Comparison of ENCODE assay signal across 1 cellular context in genomic region chr11:69443138-69443967, GRCh38.
TF ChIP-seq lines count a peak whose summit lies in the region.

No MANE protein-coding gene starts in this region.

TF ChIP-seq in HepG2, 621 proteins besides CTCF, POLR2A, EP300 and RAD21 (continued from another document and continues in another):
- no peak for TF ChIP-seq SMAD1 (CRISPR knock-in tag; IDR thresholded peaks at IDR 0.05; ENCODE audit: borderline replicate concordance, low read depth)
- TF ChIP-seq GABPA (IDR thresholded peaks at IDR 0.05; ENCODE audit: low read depth, low read length) = no peak
- no peak for TF ChIP-seq GABPA (CRISPR knock-in tag; IDR thresholded peaks at IDR 0.05; ENCODE audit: low read depth)
- no peak for TF ChIP-seq ZNF253 (CRISPR knock-in tag; IDR thresholded peaks at IDR 0.05; ENCODE audit: borderline replicate concordance)
- TF ChIP-seq SOX5 (CRISPR knock-in tag; IDR thresholded peaks at IDR 0.05; ENCODE audit: borderline replicate concordance) = no peak
- TF ChIP-seq ZNF605 (CRISPR knock-in tag; IDR thresholded peaks at IDR 0.05) = peak; percentile 50; the same call in 1 of the 2 replicates
- no peak for TF ChIP-seq ZSCAN21 (CRISPR knock-in tag; IDR thresholded peaks at IDR 0.05; ENCODE audit: borderline replicate concordance)
- TF ChIP-seq ZMYM4 (CRISPR knock-in tag; IDR thresholded peaks at IDR 0.05) = no peak
- TF ChIP-seq IKZF4 (CRISPR knock-in tag; IDR thresholded peaks at IDR 0.05; ENCODE audit: borderline replicate concordance, low read depth, not compliant biosample characterization) = no peak
- no peak for TF ChIP-seq AKNA (CRISPR knock-in tag; IDR thresholded peaks at IDR 0.05; ENCODE audit: borderline replicate concordance)
- TF ChIP-seq ZNF446 (CRISPR knock-in tag; IDR thresholded peaks at IDR 0.05) = no peak
- no peak for TF ChIP-seq MAFK (conservative IDR thresholded peaks at IDR 0.05 in 1 of 2, IDR thresholded peaks at IDR 0.05 in 1 of 2; ENCODE audit: low read length in 2 of 2)
- TF ChIP-seq ZNF382 (CRISPR knock-in tag; IDR thresholded peaks at IDR 0.05; ENCODE audit: borderline replicate concordance) = no peak
- no peak for TF ChIP-seq ISL2 (CRISPR knock-in tag; IDR thresholded peaks at IDR 0.05)
- TF ChIP-seq, protein P1, sequence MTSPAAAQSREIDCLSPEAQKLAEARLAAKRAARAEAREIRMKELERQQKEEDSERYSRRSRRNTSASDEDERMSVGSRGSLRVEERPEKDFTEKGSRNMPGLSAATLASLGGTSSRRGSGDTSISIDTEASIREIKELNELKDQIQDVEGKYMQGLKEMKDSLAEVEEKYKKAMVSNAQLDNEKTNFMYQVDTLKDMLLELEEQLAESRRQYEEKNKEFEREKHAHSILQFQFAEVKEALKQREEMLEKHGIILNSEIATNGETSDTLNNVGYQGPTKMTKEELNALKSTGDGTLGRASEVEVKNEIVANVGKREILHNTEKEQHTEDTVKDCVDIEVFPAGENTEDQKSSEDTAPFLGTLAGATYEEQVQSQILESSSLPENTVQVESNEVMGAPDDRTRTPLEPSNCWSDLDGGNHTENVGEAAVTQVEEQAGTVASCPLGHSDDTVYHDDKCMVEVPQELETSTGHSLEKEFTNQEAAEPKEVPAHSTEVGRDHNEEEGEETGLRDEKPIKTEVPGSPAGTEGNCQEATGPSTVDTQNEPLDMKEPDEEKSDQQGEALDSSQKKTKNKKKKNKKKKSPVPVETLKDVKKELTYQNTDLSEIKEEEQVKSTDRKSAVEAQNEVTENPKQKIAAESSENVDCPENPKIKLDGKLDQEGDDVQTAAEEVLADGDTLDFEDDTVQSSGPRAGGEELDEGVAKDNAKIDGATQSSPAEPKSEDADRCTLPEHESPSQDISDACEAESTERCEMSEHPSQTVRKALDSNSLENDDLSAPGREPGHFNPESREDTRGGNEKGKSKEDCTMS (CRISPR knock-in tag; conservative IDR thresholded peaks at IDR 0.05) = no peak
- TF ChIP-seq, protein P2, sequence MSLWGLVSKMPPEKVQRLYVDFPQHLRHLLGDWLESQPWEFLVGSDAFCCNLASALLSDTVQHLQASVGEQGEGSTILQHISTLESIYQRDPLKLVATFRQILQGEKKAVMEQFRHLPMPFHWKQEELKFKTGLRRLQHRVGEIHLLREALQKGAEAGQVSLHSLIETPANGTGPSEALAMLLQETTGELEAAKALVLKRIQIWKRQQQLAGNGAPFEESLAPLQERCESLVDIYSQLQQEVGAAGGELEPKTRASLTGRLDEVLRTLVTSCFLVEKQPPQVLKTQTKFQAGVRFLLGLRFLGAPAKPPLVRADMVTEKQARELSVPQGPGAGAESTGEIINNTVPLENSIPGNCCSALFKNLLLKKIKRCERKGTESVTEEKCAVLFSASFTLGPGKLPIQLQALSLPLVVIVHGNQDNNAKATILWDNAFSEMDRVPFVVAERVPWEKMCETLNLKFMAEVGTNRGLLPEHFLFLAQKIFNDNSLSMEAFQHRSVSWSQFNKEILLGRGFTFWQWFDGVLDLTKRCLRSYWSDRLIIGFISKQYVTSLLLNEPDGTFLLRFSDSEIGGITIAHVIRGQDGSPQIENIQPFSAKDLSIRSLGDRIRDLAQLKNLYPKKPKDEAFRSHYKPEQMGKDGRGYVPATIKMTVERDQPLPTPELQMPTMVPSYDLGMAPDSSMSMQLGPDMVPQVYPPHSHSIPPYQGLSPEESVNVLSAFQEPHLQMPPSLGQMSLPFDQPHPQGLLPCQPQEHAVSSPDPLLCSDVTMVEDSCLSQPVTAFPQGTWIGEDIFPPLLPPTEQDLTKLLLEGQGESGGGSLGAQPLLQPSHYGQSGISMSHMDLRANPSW (CRISPR knock-in tag; IDR thresholded peaks at IDR 0.05; ENCODE audit: borderline replicate concordance) = peak; percentile 40; the same call in 1 of the 2 replicates
- no peak for TF ChIP-seq ZNF205 (CRISPR knock-in tag; IDR thresholded peaks at IDR 0.05)
- no peak for TF ChIP-seq ZNF350 (CRISPR knock-in tag; IDR thresholded peaks at IDR 0.05; ENCODE audit: borderline replicate concordance, low read depth)
- TF ChIP-seq GABPB1 (CRISPR knock-in tag; IDR thresholded peaks at IDR 0.05) = peak; percentile 9; the same call in 1 of the 2 replicates
- TF ChIP-seq PCBP2 (optimal IDR thresholded peaks at IDR 0.05; ENCODE audit: low read depth, low read length, poor library complexity, severe bottlenecking) = no peak
- TF ChIP-seq GATAD2A (CRISPR knock-in tag; IDR thresholded peaks at IDR 0.05) = no peak
- TF ChIP-seq SAP130 (CRISPR knock-in tag; IDR thresholded peaks at IDR 0.05; ENCODE audit: low read depth) = 0 out of 2 replicates have a peak, but pooled peaks have one; percentile 1
- TF ChIP-seq GTF2F1 (IDR thresholded peaks at IDR 0.05; ENCODE audit: low read length) = no peak
- TF ChIP-seq HNF1B (CRISPR knock-in tag; IDR thresholded peaks at IDR 0.05) = 0 out of 2 replicates have a peak, but pooled peaks have one; percentile 11
- no peak; the same call in 1 of the 2 replicates for TF ChIP-seq ZSCAN9 (CRISPR knock-in tag; IDR thresholded peaks at IDR 0.05; ENCODE audit: borderline replicate concordance)
- no peak for TF ChIP-seq PITX1 (CRISPR knock-in tag; IDR thresholded peaks at IDR 0.05)
- TF ChIP-seq ZFP36L1 (CRISPR knock-in tag; IDR thresholded peaks at IDR 0.05) = no peak
- TF ChIP-seq ZBTB7B (CRISPR knock-in tag; IDR thresholded peaks at IDR 0.05) = no peak
- no peak for TF ChIP-seq ZNF30 (CRISPR knock-in tag; IDR thresholded peaks at IDR 0.05)
- no peak for TF ChIP-seq MED8 (CRISPR knock-in tag; IDR thresholded peaks at IDR 0.05; ENCODE audit: insufficient replicate concordance)
- TF ChIP-seq ZNF878 (CRISPR knock-in tag; IDR thresholded peaks at IDR 0.05) = 0 out of 2 replicates have a peak, but pooled peaks have one; percentile 13
- no peak for TF ChIP-seq ZNF33B (CRISPR knock-in tag; IDR thresholded peaks at IDR 0.05)
- 0 out of 2 replicates have a peak, but pooled peaks have one; percentile 1 for TF ChIP-seq YEATS4 (CRISPR knock-in tag; IDR thresholded peaks at IDR 0.05; ENCODE audit: borderline replicate concordance)
- TF ChIP-seq ZNF572 (CRISPR knock-in tag; IDR thresholded peaks at IDR 0.05) = no peak
- TF ChIP-seq ZNF101 (CRISPR knock-in tag; IDR thresholded peaks at IDR 0.05; ENCODE audit: borderline replicate concordance, low read depth) = no peak
- no peak for TF ChIP-seq ELF3 (CRISPR knock-in tag; IDR thresholded peaks at IDR 0.05)
- 0 out of 2 replicates have a peak, but pooled peaks have one; percentile 37 for TF ChIP-seq SETDB1 (CRISPR knock-in tag; IDR thresholded peaks at IDR 0.05; ENCODE audit: borderline replicate concordance)
- 0 out of 2 replicates have a peak, but pooled peaks have one; percentile 8 for TF ChIP-seq NCOA2 (CRISPR knock-in tag; IDR thresholded peaks at IDR 0.05)
- TF ChIP-seq, protein P3, sequence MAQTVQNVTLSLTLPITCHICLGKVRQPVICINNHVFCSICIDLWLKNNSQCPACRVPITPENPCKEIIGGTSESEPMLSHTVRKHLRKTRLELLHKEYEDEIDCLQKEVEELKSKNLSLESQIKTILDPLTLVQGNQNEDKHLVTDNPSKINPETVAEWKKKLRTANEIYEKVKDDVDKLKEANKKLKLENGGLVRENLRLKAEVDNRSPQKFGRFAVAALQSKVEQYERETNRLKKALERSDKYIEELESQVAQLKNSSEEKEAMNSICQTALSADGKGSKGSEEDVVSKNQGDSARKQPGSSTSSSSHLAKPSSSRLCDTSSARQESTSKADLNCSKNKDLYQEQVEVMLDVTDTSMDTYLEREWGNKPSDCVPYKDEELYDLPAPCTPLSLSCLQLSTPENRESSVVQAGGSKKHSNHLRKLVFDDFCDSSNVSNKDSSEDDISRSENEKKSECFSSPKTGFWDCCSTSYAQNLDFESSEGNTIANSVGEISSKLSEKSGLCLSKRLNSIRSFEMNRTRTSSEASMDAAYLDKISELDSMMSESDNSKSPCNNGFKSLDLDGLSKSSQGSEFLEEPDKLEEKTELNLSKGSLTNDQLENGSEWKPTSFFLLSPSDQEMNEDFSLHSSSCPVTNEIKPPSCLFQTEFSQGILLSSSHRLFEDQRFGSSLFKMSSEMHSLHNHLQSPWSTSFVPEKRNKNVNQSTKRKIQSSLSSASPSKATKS (CRISPR knock-in tag; IDR thresholded peaks at IDR 0.05) = no peak
- TF ChIP-seq KLF13 (CRISPR knock-in tag; IDR thresholded peaks at IDR 0.05) = no peak
- no peak for TF ChIP-seq POGZ (CRISPR knock-in tag; IDR thresholded peaks at IDR 0.05)
- TF ChIP-seq RORA (CRISPR knock-in tag; IDR thresholded peaks at IDR 0.05) = no peak
- TF ChIP-seq CHD2 (IDR thresholded peaks at IDR 0.05; ENCODE audit: low read depth, low read length) = no peak
- TF ChIP-seq ZNF777 (CRISPR knock-in tag; IDR thresholded peaks at IDR 0.05) = 0 out of 2 replicates have a peak, but pooled peaks have one; percentile 3
- no peak; the same call in 1 of the 2 replicates for TF ChIP-seq ELF1 (CRISPR knock-in tag; IDR thresholded peaks at IDR 0.05)
- no peak for TF ChIP-seq HIVEP1 (CRISPR knock-in tag; IDR thresholded peaks at IDR 0.05)
- TF ChIP-seq, protein P4, sequence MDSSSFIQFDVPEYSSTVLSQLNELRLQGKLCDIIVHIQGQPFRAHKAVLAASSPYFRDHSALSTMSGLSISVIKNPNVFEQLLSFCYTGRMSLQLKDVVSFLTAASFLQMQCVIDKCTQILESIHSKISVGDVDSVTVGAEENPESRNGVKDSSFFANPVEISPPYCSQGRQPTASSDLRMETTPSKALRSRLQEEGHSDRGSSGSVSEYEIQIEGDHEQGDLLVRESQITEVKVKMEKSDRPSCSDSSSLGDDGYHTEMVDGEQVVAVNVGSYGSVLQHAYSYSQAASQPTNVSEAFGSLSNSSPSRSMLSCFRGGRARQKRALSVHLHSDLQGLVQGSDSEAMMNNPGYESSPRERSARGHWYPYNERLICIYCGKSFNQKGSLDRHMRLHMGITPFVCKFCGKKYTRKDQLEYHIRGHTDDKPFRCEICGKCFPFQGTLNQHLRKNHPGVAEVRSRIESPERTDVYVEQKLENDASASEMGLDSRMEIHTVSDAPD (CRISPR knock-in tag; IDR thresholded peaks at IDR 0.05) = no peak
- no peak for TF ChIP-seq ZNF451 (CRISPR knock-in tag; IDR thresholded peaks at IDR 0.05)
- TF ChIP-seq ZNF281 (CRISPR knock-in tag; IDR thresholded peaks at IDR 0.05; ENCODE audit: borderline replicate concordance) = no peak
- TF ChIP-seq SMAD3 (CRISPR knock-in tag; IDR thresholded peaks at IDR 0.05) = no peak
- no peak for TF ChIP-seq MTF1 (CRISPR knock-in tag; IDR thresholded peaks at IDR 0.05)
- TF ChIP-seq STAT5B (CRISPR knock-in tag; IDR thresholded peaks at IDR 0.05) = no peak
- TF ChIP-seq ZNF138 (CRISPR knock-in tag; IDR thresholded peaks at IDR 0.05; ENCODE audit: low read depth) = no peak
- TF ChIP-seq NR2F6 (IDR thresholded peaks at IDR 0.05) = no peak
- no peak for TF ChIP-seq NR2F6 (CRISPR knock-in tag; IDR thresholded peaks at IDR 0.05)
